11 cellular contexts compared by ENCODE assay signal in the genomic region with DNA sequence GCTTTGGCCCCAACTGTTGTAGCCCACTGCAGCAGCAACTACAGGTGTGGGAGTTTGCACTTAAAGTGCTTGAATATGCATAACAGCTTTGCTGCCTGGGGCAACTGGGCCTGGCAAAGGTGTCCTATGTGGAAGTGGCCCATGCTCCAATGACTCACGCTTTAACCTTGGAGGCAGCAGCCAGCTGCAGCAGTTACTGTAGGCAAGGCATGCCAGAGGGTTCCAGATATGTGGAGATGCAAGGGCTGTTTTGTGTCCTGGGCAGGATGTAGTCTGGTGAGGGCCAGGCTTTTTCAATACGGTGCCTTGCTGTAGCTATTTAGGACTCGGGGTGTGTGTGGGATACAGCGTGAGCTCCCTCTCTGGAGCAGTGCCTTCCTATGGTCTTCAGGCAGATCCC.
"Had no signal": no experiment of that assay in that cellular context is flagged by ENCODE, and none has a peak within 500 bp of the region (broad histone marks: within the 10 kb centered on the region; RNA-seq: fewer than 3 reads in every experiment).

No MANE protein-coding gene starts in this region.

- ATAC-seq: stimulated activated naive CD8-positive, alpha-beta T cell treated with anti-CD3 and anti-CD28 coated beads, Interleukin-15, amount 100 ng/mL, for 72 hours had no signal

- H3K36me3 ChIP-seq: heart right ventricle, left ventricle myocardium inferior had no signal

- H3K27me3 ChIP-seq: heart right ventricle, testis had no signal

- DNase-seq: activated CD4-positive, alpha-beta memory T cell treated with anti-CD3 and anti-CD28 coated beads for 36 hours; activated CD4-positive, alpha-beta T cell treated with anti-CD3 and anti-CD28 coated beads for 1 hour; activated gamma-delta T cell; activated naive CD8-positive, alpha-beta T cell treated with anti-CD3 and anti-CD28 coated beads for 36 hours; activated T-cell treated with anti-CD3 and anti-CD28 coated beads, Interleukin-2, amount 50 U/mL, for 48 hours; anterior cingulate cortex; heart right ventricle; left ventricle myocardium inferior; stimulated activated CD4-positive, alpha-beta T cell treated with anti-CD3 and anti-CD28 coated beads, Interleukin-4, amount 100 ng/mL, for 4 hours; stimulated activated naive CD8-positive, alpha-beta T cell treated with anti-CD3 and anti-CD28 coated beads, Interleukin-15, amount 100 ng/mL, for 72 hours; testis had no signal

- H3K4me1 ChIP-seq: heart right ventricle, left ventricle myocardium inferior, testis had no signal

- H3K9me3 ChIP-seq: testis had no signal

- H3K27ac ChIP-seq: heart right ventricle, left ventricle myocardium inferior, testis had no signal

- H3K4me3 ChIP-seq: heart right ventricle, left ventricle myocardium inferior, testis had no signal
